8 cellular contexts compared by ENCODE assay signal in the genomic region with DNA sequence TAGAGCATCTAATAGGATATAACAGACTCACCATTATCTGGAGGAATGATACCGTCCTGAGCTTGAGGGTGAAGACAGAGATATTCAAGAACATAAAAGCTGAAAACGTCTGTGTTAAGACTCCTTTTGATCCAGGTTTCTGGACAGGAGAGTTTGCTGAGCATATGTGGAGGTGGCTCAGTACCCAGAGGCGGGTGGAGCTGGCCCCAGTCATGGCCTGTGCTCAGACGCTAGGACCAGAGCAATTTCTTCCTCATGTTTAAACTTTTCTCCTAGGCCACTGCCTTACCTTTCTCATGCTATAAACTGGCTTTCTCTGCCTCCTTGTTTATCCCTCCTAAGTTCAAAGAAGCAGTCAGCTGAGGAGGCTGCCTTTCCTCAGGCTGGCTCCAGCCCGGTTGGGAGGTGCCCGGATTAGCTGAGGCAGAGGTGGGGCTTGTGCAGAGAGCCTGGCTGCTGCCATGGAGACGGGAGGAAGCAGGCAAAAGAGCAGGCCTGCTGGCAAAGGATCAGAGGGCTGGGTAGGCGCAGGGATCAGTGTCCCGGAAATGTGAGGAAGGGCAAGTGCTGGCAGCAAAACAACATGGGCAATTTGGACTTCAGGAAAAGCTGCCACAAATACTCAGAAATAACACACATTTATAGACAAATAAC. TPM values are rescaled to one million over a fixed set of nuclear protein-coding genes. Genes with fewer than 3 reads are reported as not detected.
DNase-seq lines count a peak whose midpoint lies in the region; ATAC-seq and TF ChIP-seq lines count a peak whose summit lies in the region.

No MANE protein-coding gene starts in this region.

- intact Hi-C loops in lower leg skin (cut with DNase I; ENCODE audit: low total_unique reads): loop anchor here (10.0 kb wide), 1 partner anchor 128 kb away; no protein-coding TSS in a partner anchor
- intact Hi-C loops in naive thymus-derived CD4-positive, alpha-beta T cell (cut with micrococcal nuclease): no loop called here

- peaks cover 5 to 22% (median 11%) of the 10 kb centered on the region in 5 donors for H3K36me3 Mint-ChIP-seq in naive thymus-derived CD4-positive, alpha-beta T cell

- no peak for TF ChIP-seq CTCF in lower leg skin (IDR thresholded peaks at IDR 0.05)
- TF ChIP-seq CTCF in thoracic aorta (IDR thresholded peaks at IDR 0.05): no peak

- H3K27me3 Mint-ChIP-seq in naive thymus-derived CD4-positive, alpha-beta T cell: no peaks in the 10 kb centered on the region

- ATAC-seq in thoracic aorta (ENCODE audit: insufficient number of reproducible peaks, low FRiP score, low read depth) (peak; percentile 64), GM21723 (IDR thresholded peaks at IDR 0.05; ENCODE audit: unreplicated experiment) (no peak)
- no peak for ATAC-seq in naive thymus-derived CD4-positive, alpha-beta T cell

- no peak for TF ChIP-seq POLR2A in lower leg skin (IDR thresholded peaks at IDR 0.05)

- H3K9me3 ChIP-seq in thoracic aorta: no peaks in the 10 kb centered on the region
- H3K9me3 ChIP-seq in naive thymus-derived CD4-positive, alpha-beta T cell (ENCODE audit: control insufficient read depth in 2 of 3, low read length in 3 of 3): no peaks in the 10 kb centered on the region

- H3K4me1 Mint-ChIP-seq in naive thymus-derived CD4-positive, alpha-beta T cell: peaks cover 0 to 2% (median 0%) of the 10 kb centered on the region in 7 donors

- H3K4me3 ChIP-seq in lower leg skin (ENCODE audit: low read depth, poor library complexity, severe bottlenecking) (no peak overlapping the region), thoracic aorta (no peak overlapping the region)
- H3K4me3 ChIP-seq in naive thymus-derived CD4-positive, alpha-beta T cell (ENCODE audit: low read length): no peak overlapping the region

- DNase-seq in DMS 273 treated with DMSO at 0.1 percent for 48 hours (lab: John Stamatoyannopoulos, UW): peak; percentile 70
- peak; percentile 26 for DNase-seq in NCI-H446 treated with DMSO at 0.1 percent for 48 hours (lab: John Stamatoyannopoulos, UW)
- DNase-seq in dermis microvascular lymphatic vessel endothelial cell (ENCODE audit: low read depth in 2 of 2): peak; percentile 88 to 96
- peak; percentile 91 to 97 for DNase-seq in lower leg skin (ENCODE audit: low spot score in 2 of 2)
- peak; percentile 78 for DNase-seq in thoracic aorta (ENCODE audit: low spot score)
- no peak for DNase-seq in naive thymus-derived CD4-positive, alpha-beta T cell
- no peak for DNase-seq in AML-193 (lab: John Stamatoyannopoulos, UW)

- H3K27ac Mint-ChIP-seq in naive thymus-derived CD4-positive, alpha-beta T cell: no peak overlapping the region

- no peaks in the 10 kb centered on the region for H3K27me3 ChIP-seq in thoracic aorta (replicated peaks; ENCODE audit: insufficient read depth)
- no peaks in the 10 kb centered on the region for H3K27me3 ChIP-seq in naive thymus-derived CD4-positive, alpha-beta T cell (ENCODE audit: control insufficient read depth in 2 of 2, insufficient read depth in 2 of 2, low read length in 2 of 2)

- no peaks in the 10 kb centered on the region for H3K9me3 Mint-ChIP-seq in naive thymus-derived CD4-positive, alpha-beta T cell

- peak overlapping the region; percentile 39 to 55 for H3K27ac ChIP-seq in thoracic aorta
- H3K27ac ChIP-seq in naive thymus-derived CD4-positive, alpha-beta T cell (ENCODE audit: low read depth, low read length): no peak overlapping the region

- H3K4me3 Mint-ChIP-seq in naive thymus-derived CD4-positive, alpha-beta T cell: no peak overlapping the region

- CTCF ChIA-PET in naive thymus-derived CD4-positive, alpha-beta T cell (lab: Charles Lee): interaction anchor here (0.8 kb wide), 1 partner anchor 1775 kb away, joined by 3 read pairs; no protein-coding TSS in a partner anchor

- 14 to 16% methylated on average over 9 of the region's 9 CpGs for WGBS in lower leg skin, 2 donors

- peaks cover 5 to 16% of the 10 kb centered on the region in 2 donors for H3K4me1 ChIP-seq in thoracic aorta (ENCODE audit: control insufficient read depth in 1 of 2, low read depth in 2 of 2)
- H3K4me1 ChIP-seq in naive thymus-derived CD4-positive, alpha-beta T cell (ENCODE audit: control insufficient read depth in 2 of 2, insufficient read depth in 2 of 2, low read length in 2 of 2): no peaks in the 10 kb centered on the region

- H3K36me3 ChIP-seq in thoracic aorta: peaks cover 26% of the 10 kb centered on the region
- peaks cover 0 to 55% (median 3%) of the 10 kb centered on the region in 3 experiments for H3K36me3 ChIP-seq in naive thymus-derived CD4-positive, alpha-beta T cell (ENCODE audit: control insufficient read depth in 2 of 3, insufficient read depth in 3 of 3, low read length in 3 of 3)

- POLR2A ChIA-PET in naive thymus-derived CD4-positive, alpha-beta T cell (lab: Charles Lee): interaction anchor here (1.0 kb wide), 1 partner anchor 12 kb away, joined by 3 read pairs; no protein-coding TSS in a partner anchor

RNA-seq across cellular contexts. Expression of a gene that starts 13.7 kb away (rescaled TPM):
- total RNA-seq in dermis microvascular lymphatic vessel endothelial cell: 14.3 and 24.0 TPM in 2 replicates
- total RNA-seq in lower leg skin: 10 to 100 TPM; 21.0 to 32.9 (median 30.0) TPM
- total RNA-seq in thoracic aorta: 10 to 100 TPM in 1 of 2 donors, 1 to 10 TPM in 1; 8.0 to 17.6 TPM
- total RNA-seq in naive thymus-derived CD4-positive, alpha-beta T cell: 10 to 100 TPM; 13.6 to 26.3 (median 24.1) TPM
- polyA plus RNA-seq in naive thymus-derived CD4-positive, alpha-beta T cell: 10 to 100 TPM; 36.7 to 51.3 TPM

RNA-seq across cellular contexts. Expression of a gene that starts 14.0 kb away (rescaled TPM):
- total RNA-seq in dermis microvascular lymphatic vessel endothelial cell: 26.8 and 27.8 TPM in 2 replicates
- total RNA-seq in lower leg skin: 10 to 100 TPM; 40.3 to 44.3 (median 43.1) TPM
- 10 to 100 TPM; 21.0 to 34.9 TPM for total RNA-seq in thoracic aorta
- total RNA-seq in naive thymus-derived CD4-positive, alpha-beta T cell: 10 to 100 TPM; 29.9 to 38.9 (median 36.4) TPM
- 10 to 100 TPM; 46.2 to 51.7 TPM for polyA plus RNA-seq in naive thymus-derived CD4-positive, alpha-beta T cell

RNA-seq across cellular contexts. Expression of a gene that starts 47.5 kb away (rescaled TPM):
- total RNA-seq in dermis microvascular lymphatic vessel endothelial cell (3.7 and 8.2 TPM in 2 replicates), lower leg skin (10 to 100 TPM in 3 of 4 donors, 1 to 10 TPM in 1; 9.2 to 22.5 (median 16.0) TPM), thoracic aorta (10 to 100 TPM; 18.6 to 18.8 TPM)
- 10 to 100 TPM in 4 of 5 experiments, 1 to 10 TPM in 1; 9.8 to 15.1 (median 14.1) TPM for total RNA-seq in naive thymus-derived CD4-positive, alpha-beta T cell
- polyA plus RNA-seq in naive thymus-derived CD4-positive, alpha-beta T cell: 10 to 100 TPM in 1 of 2 donors, 1 to 10 TPM in 1; 6.3 to 12.2 TPM

RNA-seq across cellular contexts. Expression of a gene that starts 52.5 kb away (rescaled TPM):
- total RNA-seq in dermis microvascular lymphatic vessel endothelial cell (114 and 162 TPM in 2 replicates), lower leg skin (100 to 1,000 TPM; 214 to 500 (median 268) TPM), thoracic aorta (100 to 1,000 TPM; 545 to 588 TPM)
- total RNA-seq in naive thymus-derived CD4-positive, alpha-beta T cell: 100 to 1,000 TPM; 150 to 268 (median 174) TPM
- 10 to 100 TPM; 65.5 to 75.8 TPM for polyA plus RNA-seq in naive thymus-derived CD4-positive, alpha-beta T cell

RNA-seq across cellular contexts. Expression of a gene that starts 53.9 kb away (rescaled TPM):
- total RNA-seq in dermis microvascular lymphatic vessel endothelial cell: 3.0 and 4.0 TPM in 2 replicates
- 100 to 1,000 TPM; 168 to 236 (median 214) TPM for total RNA-seq in lower leg skin
- total RNA-seq in thoracic aorta: 100 to 1,000 TPM; 109 to 159 TPM
- total RNA-seq in naive thymus-derived CD4-positive, alpha-beta T cell: 10 to 100 TPM in 1 of 5 experiments, 1 to 10 TPM in 4; 1.4 to 19.8 (median 2.5) TPM
- under 1 TPM in 1 of 2 donors, not detected in 1; 0.40 TPM for polyA plus RNA-seq in naive thymus-derived CD4-positive, alpha-beta T cell

Comparison
In these comparisons a context has a peak if more than half of its experiments do, and no peak if none do; other contexts are left out.
1. DNase-seq: peak in DMS 273 treated with DMSO at 0.1 percent for 48 hours (single experiment), NCI-H446 treated with DMSO at 0.1 percent for 48 hours (single experiment), dermis microvascular lymphatic vessel endothelial cell (2 of 2), lower leg skin (2 of 2) and thoracic aorta (single experiment); none in naive thymus-derived CD4-positive, alpha-beta T cell (0 of 9) and AML-193 (0 of 2).